Comparison of ENCODE assay signal across 1 cellular context in the genomic region with DNA sequence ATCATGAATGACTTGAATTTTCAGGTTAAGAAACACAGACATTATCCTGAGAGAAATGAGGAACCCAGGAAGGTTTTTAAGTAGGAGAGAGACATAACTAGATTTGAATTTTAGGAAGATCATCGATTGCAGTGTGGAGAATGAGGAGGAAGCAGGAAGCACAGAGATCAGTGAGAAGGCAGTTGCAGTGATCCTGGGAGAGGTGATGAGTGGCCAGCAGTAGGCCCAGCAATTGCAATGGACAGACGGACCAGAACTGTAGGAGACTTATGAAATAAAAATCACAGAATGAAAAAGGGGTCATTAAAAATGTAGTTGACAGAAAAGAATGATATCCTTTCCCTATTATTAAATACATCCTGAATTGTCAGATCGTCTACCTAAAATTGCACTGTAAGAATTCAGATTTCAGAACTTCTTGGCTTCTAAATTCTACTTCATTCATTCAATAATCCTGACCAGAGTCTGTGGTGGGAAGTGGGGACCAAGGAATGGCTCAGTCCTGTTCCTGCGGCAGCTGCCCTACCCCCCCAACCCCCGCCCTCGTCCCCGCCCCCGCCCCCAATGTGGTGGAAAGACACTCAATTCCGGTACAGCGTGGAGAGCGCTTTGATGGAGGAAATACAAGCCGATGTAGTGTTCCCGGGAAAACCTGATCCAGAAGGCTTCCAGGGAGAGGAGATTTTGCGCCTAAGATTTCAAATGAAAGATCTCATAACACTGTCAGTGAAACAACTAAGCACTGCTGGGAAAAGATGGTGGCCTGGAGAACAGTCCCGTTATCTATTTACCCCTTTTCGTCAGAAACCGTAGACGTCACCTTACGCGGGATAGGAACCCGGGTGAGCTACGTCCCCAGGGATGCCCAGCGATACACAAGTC.
TF ChIP-seq lines count a peak whose summit lies in the region.

No MANE protein-coding gene starts in this region.

TF ChIP-seq in K562, 482 proteins besides CTCF, POLR2A, EP300 and RAD21 (continued from another document and continues in another):
- TF ChIP-seq REST (CRISPR knock-in tag; IDR thresholded peaks at IDR 0.05; ENCODE audit: low read depth) (no peak), CTBP1 (IDR thresholded peaks at IDR 0.05; ENCODE audit: borderline replicate concordance) (no peak), ZNF274 (IDR thresholded peaks at IDR 0.05; ENCODE audit: borderline replicate concordance, low read depth, low read length) (no peak), CREM (IDR thresholded peaks at IDR 0.05; ENCODE audit: low read depth) (no peak), BCLAF1 (IDR thresholded peaks at IDR 0.05; ENCODE audit: borderline replicate concordance in 1 of 2, control insufficient read depth in 1 of 2, low read depth in 2 of 2, low read length in 1 of 2) (no peak), HMGN3 (IDR thresholded peaks at IDR 0.05; ENCODE audit: borderline replicate concordance, extremely low read depth, insufficient read length, low read depth, low read length) (no peak), DPF2 (IDR thresholded peaks at IDR 0.05) (0 out of 2 replicates have a peak, but pooled peaks have one; percentile 9), BRF1 (IDR thresholded peaks at IDR 0.05; ENCODE audit: borderline replicate concordance, extremely low read depth, insufficient read length) (no peak), KAT7 (CRISPR knock-in tag; IDR thresholded peaks at IDR 0.05; ENCODE audit: borderline replicate concordance) (0 out of 2 replicates have a peak, but pooled peaks have one; percentile 23), ZC3H11A (IDR thresholded peaks at IDR 0.05; ENCODE audit: low read depth, low read length) (no peak), ZNF561 (CRISPR knock-in tag; conservative IDR thresholded peaks at IDR 0.05) (no peak; the same call in 1 of the 2 replicates), EZH2 (IDR thresholded peaks at IDR 0.05; ENCODE audit: borderline replicate concordance, low read depth, low read length) (no peak), DMBX1 (CRISPR knock-in tag; IDR thresholded peaks at IDR 0.05; ENCODE audit: borderline replicate concordance) (no peak), IFI16 (CRISPR knock-in tag; IDR thresholded peaks at IDR 0.05) (0 out of 2 replicates have a peak, but pooled peaks have one; percentile 28), XRCC5 (IDR thresholded peaks at IDR 0.05; ENCODE audit: low read depth, low read length) (no peak), TEAD1 (CRISPR knock-in tag; IDR thresholded peaks at IDR 0.05) (0 out of 4 replicates have a peak, but pooled peaks of 1 of the 2 experiments have one; percentile 6), GATAD2B (IDR thresholded peaks at IDR 0.05; ENCODE audit: borderline replicate concordance) (no peak), LCOR (CRISPR knock-in tag; IDR thresholded peaks at IDR 0.05) (no peak), STAT5B (CRISPR knock-in tag; IDR thresholded peaks at IDR 0.05) (no peak), ETS1 (conservative IDR thresholded peaks at IDR 0.05; ENCODE audit: control insufficient read depth, low read depth, low read length) (no peak), COPS2 (conservative IDR thresholded peaks at IDR 0.05) (no peak), POLR2G (IDR thresholded peaks at IDR 0.05; ENCODE audit: low read depth, low read length) (no peak), CBFB (CRISPR knock-in tag; IDR thresholded peaks at IDR 0.05) (no peak), GATAD2A (IDR thresholded peaks at IDR 0.05) (no peak), MEIS2 (IDR thresholded peaks at IDR 0.05; ENCODE audit: partially characterized antibody) (no peak), ZNF639 (CRISPR knock-in tag; conservative IDR thresholded peaks at IDR 0.05 in 1 of 2, IDR thresholded peaks at IDR 0.05 in 1 of 2) (0 out of 4 replicates have a peak, but pooled peaks of 1 of the 2 experiments have one; percentile 55), ZNF124 (CRISPR knock-in tag; IDR thresholded peaks at IDR 0.05) (no peak), RBM25 (IDR thresholded peaks at IDR 0.05; ENCODE audit: low read depth, low read length, severe bottlenecking) (no peak), HIVEP1 (CRISPR knock-in tag; IDR thresholded peaks at IDR 0.05) (peak; percentile 72; the same call in 1 of the 2 replicates), TOE1 (IDR thresholded peaks at IDR 0.05; ENCODE audit: borderline replicate concordance) (no peak), TOE1 (CRISPR knock-in tag; IDR thresholded peaks at IDR 0.05; ENCODE audit: borderline replicate concordance, low read depth) (no peak), ILF3 (IDR thresholded peaks at IDR 0.05; ENCODE audit: borderline replicate concordance) (no peak), HNRNPH1 (optimal IDR thresholded peaks at IDR 0.05; ENCODE audit: low read depth, low read length) (no peak), ZNF3 (CRISPR knock-in tag; IDR thresholded peaks at IDR 0.05) (no peak), MAFF (IDR thresholded peaks at IDR 0.05; ENCODE audit: low read length) (no peak), GTF2E2 (tag; IDR thresholded peaks at IDR 0.05) (no peak), IRF1 (CRISPR knock-in tag; IDR thresholded peaks at IDR 0.05; ENCODE audit: borderline replicate concordance) (no peak), SMARCC2 (IDR thresholded peaks at IDR 0.05; ENCODE audit: low read depth) (no peak), SNRNP70 (optimal IDR thresholded peaks at IDR 0.05; ENCODE audit: low read depth, low read length) (no peak), HNRNPUL1 (IDR thresholded peaks at IDR 0.05; ENCODE audit: low read length) (no peak), ZNF740 (CRISPR knock-in tag; IDR thresholded peaks at IDR 0.05) (no peak), ZNF740 (tag; IDR thresholded peaks at IDR 0.05) (peak in 1 of 2 experiments; percentile 78; a peak in 1 of 4 replicates), SIRT6 (IDR thresholded peaks at IDR 0.05; ENCODE audit: low read depth, low read length) (no peak)
- TF ChIP-seq, protein P1, sequence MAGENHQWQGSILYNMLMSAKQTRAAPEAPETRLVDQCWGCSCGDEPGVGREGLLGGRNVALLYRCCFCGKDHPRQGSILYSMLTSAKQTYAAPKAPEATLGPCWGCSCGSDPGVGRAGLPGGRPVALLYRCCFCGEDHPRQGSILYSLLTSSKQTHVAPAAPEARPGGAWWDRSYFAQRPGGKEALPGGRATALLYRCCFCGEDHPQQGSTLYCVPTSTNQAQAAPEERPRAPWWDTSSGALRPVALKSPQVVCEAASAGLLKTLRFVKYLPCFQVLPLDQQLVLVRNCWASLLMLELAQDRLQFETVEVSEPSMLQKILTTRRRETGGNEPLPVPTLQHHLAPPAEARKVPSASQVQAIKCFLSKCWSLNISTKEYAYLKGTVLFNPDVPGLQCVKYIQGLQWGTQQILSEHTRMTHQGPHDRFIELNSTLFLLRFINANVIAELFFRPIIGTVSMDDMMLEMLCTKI (IDR thresholded peaks at IDR 0.05; ENCODE audit: partially characterized antibody): no peak
- TF ChIP-seq, protein P2, sequence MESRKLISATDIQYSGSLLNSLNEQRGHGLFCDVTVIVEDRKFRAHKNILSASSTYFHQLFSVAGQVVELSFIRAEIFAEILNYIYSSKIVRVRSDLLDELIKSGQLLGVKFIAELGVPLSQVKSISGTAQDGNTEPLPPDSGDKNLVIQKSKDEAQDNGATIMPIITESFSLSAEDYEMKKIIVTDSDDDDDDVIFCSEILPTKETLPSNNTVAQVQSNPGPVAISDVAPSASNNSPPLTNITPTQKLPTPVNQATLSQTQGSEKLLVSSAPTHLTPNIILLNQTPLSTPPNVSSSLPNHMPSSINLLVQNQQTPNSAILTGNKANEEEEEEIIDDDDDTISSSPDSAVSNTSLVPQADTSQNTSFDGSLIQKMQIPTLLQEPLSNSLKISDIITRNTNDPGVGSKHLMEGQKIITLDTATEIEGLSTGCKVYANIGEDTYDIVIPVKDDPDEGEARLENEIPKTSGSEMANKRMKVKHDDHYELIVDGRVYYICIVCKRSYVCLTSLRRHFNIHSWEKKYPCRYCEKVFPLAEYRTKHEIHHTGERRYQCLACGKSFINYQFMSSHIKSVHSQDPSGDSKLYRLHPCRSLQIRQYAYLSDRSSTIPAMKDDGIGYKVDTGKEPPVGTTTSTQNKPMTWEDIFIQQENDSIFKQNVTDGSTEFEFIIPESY (CRISPR knock-in tag; IDR thresholded peaks at IDR 0.05): no peak
- TF ChIP-seq, protein P3, sequence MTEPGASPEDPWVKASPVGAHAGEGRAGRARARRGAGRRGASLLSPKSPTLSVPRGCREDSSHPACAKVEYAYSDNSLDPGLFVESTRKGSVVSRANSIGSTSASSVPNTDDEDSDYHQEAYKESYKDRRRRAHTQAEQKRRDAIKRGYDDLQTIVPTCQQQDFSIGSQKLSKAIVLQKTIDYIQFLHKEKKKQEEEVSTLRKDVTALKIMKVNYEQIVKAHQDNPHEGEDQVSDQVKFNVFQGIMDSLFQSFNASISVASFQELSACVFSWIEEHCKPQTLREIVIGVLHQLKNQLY (CRISPR knock-in tag; conservative IDR thresholded peaks at IDR 0.05): no peak
